Comparison of ENCODE assay signal across 8 cellular contexts in the genomic region with DNA sequence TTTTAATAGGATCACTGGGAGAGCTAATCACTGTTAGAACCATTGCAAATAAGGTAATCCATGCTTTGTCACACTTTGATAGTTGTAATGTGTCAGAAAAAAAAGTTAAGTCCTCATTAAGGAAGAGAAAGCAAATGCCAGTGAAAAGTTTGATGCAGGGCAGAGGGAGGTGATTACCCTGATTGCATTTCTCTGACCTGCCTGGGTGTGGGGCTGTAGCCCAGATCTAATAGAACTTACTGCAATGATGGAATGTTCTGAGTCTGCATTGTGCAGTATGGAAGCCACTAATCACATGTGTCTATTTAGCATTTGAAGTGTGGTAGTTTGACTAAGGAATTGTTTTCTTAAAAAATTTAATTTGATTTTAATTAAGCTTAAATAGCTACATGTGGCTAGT.
DNase-seq lines count a peak whose midpoint lies in the region; ATAC-seq and TF ChIP-seq lines count a peak whose summit lies in the region.

No MANE protein-coding gene starts in this region.

- H3K27me3 ChIP-seq in Panc1 (ENCODE audit: control insufficient read depth, insufficient read depth, low read length) = no peaks in the 10 kb centered on the region

- in situ Hi-C loops in GM13977 (cut with MboI; ENCODE audit: low pct_unique_long_range_greater_than_20kb, low sequenced_read_pairs, unreplicated experiment) (no loop called here), Panc1 (cut with HindIII; ENCODE audit: low pct_unique_long_range_greater_than_20kb, low sequenced_read_pairs) (no loop called here)

- H3K9me3 ChIP-seq in Panc1 (ENCODE audit: control insufficient read depth, insufficient read depth, low read depth, low read length) = no peaks in the 10 kb centered on the region

- BruUV-seq in Panc1 (replicated peaks; lab: Mats Ljungman, UMichigan) = no TSS peak

- H3K27ac ChIP-seq in Panc1 (ENCODE audit: low read length) = no peak overlapping the region

- H3K36me3 ChIP-seq in Panc1 (ENCODE audit: control insufficient read depth, insufficient read depth, low read length) = no peaks in the 10 kb centered on the region

- CTCF ChIA-PET in Panc1 (lab: Charles Lee) = no interaction called here

- no peaks in the 10 kb centered on the region for H3K4me1 ChIP-seq in Panc1 (ENCODE audit: control insufficient read depth, insufficient read depth, low read length)

- ATAC-seq in HG02678 (IDR thresholded peaks at IDR 0.05; ENCODE audit: unreplicated experiment) (peak; percentile 59), Panc1 (peak; percentile 87), HG03139 (IDR thresholded peaks at IDR 0.05; ENCODE audit: unreplicated experiment) (no peak), GM21528 (IDR thresholded peaks at IDR 0.05; ENCODE audit: low FRiP score, unreplicated experiment) (no peak)

- POLR2A ChIA-PET in Panc1 (lab: Charles Lee) = no interaction called here

- TF ChIP-seq CTCF in GM13977 (IDR thresholded peaks at IDR 0.05; ENCODE audit: extremely low read depth, insufficient read depth, missing control alignments) (peak; percentile 49), Panc1 (IDR thresholded peaks at IDR 0.05) (peak; percentile 62)

- no peak for DNase-seq in GM13977 (ENCODE audit: low spot score)
- peak; percentile 20 for DNase-seq in Panc1 (ENCODE audit: low read depth, low spot score)
- peak; percentile 12 for DNase-seq in midbrain (lab: John Stamatoyannopoulos, UW)
- DNase-seq in inferior parietal cortex (ENCODE audit: extremely low spot score) = no peak
- DNase-seq in globus pallidus (ENCODE audit: low spot score) = no peak

- intact Hi-C loops in Panc1 (cut with micrococcal nuclease; ENCODE audit: unreplicated experiment) = no loop called here

- no peak overlapping the region for H3K4me3 ChIP-seq in Panc1 (ENCODE audit: low read depth in 2 of 2, low read length in 2 of 2)

Comparison
In these comparisons a context has a peak if more than half of its experiments do, and no peak if none do; other contexts are left out.
1. DNase-seq: peak in Panc1 (single experiment) and midbrain (single experiment); none in GM13977 (single experiment), inferior parietal cortex (single experiment) and globus pallidus (single experiment).
2. ATAC-seq: peak in HG02678 (single experiment) and Panc1 (single experiment); none in HG03139 (single experiment) and GM21528 (single experiment).